ENCODE assay signal across 1 cellular context in the genomic region with DNA sequence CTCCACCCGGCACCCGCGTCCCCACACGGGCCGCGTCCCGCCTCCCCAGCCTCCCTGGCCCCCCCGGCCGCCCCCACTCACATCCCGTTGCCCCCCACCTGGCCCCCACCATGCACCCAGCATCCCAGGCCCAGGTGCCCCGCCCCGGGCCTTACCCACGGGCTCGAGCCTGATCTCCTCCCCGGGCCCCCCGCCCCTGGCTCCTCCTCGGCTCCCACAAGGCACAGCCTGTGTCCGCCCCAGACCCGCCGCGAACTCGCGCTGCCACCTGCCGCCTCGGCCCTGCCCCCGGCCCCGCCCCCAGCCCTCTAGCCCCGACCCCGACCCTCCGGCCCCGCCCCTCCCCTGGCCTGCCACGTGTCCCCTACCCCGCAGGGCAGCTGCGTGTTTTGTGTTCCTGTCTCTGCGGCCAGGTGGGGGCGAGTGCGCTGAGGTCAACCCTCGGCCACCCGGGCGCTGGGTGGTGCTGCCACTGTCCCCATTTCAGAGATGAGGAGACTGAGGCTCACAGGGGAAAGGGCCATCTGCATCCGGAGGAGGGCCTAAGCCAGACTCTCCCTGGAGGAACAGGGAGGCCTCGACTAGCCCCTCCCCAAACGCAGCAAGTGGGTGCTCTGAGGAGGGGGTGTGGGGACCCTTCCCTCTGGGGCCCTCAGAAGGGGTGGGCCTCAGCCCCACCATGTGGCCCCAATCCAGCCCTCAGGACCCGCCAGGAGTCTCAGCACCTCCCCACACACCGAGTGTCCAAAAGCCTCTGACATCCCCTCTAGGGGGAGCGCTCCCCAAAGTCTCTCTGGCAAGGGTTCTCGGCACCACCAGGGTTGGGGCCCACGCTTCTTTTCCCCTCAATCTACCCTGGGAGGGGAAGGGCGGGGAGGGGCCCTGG.
TF ChIP-seq lines count a peak whose summit lies in the region.

No MANE protein-coding gene starts in this region.

TF ChIP-seq in HepG2, 621 proteins besides CTCF, POLR2A, EP300 and RAD21 (continued from another document and continues in another):
- TF ChIP-seq SUZ12 (IDR thresholded peaks at IDR 0.05; ENCODE audit: low read depth, low read length) (no peak), ZNF563 (CRISPR knock-in tag; IDR thresholded peaks at IDR 0.05) (no peak), SCMH1 (CRISPR knock-in tag; IDR thresholded peaks at IDR 0.05; ENCODE audit: borderline replicate concordance) (no peak), ZSCAN25 (CRISPR knock-in tag; IDR thresholded peaks at IDR 0.05) (no peak; the same call in 1 of the 2 replicates), GFI1 (CRISPR knock-in tag; IDR thresholded peaks at IDR 0.05; ENCODE audit: borderline replicate concordance) (no peak), ZNF839 (CRISPR knock-in tag; IDR thresholded peaks at IDR 0.05; ENCODE audit: borderline replicate concordance) (no peak), ZNF468 (CRISPR knock-in tag; IDR thresholded peaks at IDR 0.05) (no peak), MLLT10 (CRISPR knock-in tag; IDR thresholded peaks at IDR 0.05) (no peak), ZNF605 (CRISPR knock-in tag; IDR thresholded peaks at IDR 0.05) (peak; percentile 46; the same call in 1 of the 2 replicates), NFYB (CRISPR knock-in tag; IDR thresholded peaks at IDR 0.05) (no peak), ZNF430 (CRISPR knock-in tag; IDR thresholded peaks at IDR 0.05) (no peak), ZNF562 (CRISPR knock-in tag; IDR thresholded peaks at IDR 0.05; ENCODE audit: borderline replicate concordance) (no peak), MIXL1 (CRISPR knock-in tag; IDR thresholded peaks at IDR 0.05) (no peak), ATF7-NPFF (CRISPR knock-in tag; IDR thresholded peaks at IDR 0.05; ENCODE audit: low read depth) (peak; percentile 35; the same call in 1 of the 2 replicates), MAFF (IDR thresholded peaks at IDR 0.05; ENCODE audit: low read depth, low read length) (no peak), ZNF790 (CRISPR knock-in tag; IDR thresholded peaks at IDR 0.05; ENCODE audit: borderline replicate concordance) (no peak), NFYC (CRISPR knock-in tag; IDR thresholded peaks at IDR 0.05) (no peak), YEATS2 (CRISPR knock-in tag; IDR thresholded peaks at IDR 0.05; ENCODE audit: borderline replicate concordance) (no peak), TBX2 (CRISPR knock-in tag; IDR thresholded peaks at IDR 0.05; ENCODE audit: borderline replicate concordance) (no peak), ZNF547 (CRISPR knock-in tag; IDR thresholded peaks at IDR 0.05) (no peak; the same call in 1 of the 2 replicates), ZNF124 (CRISPR knock-in tag; IDR thresholded peaks at IDR 0.05) (no peak; the same call in 1 of the 2 replicates), FLYWCH1 (CRISPR knock-in tag; IDR thresholded peaks at IDR 0.05) (no peak), ZFP62 (CRISPR knock-in tag; IDR thresholded peaks at IDR 0.05) (no peak), SPEN (CRISPR knock-in tag; IDR thresholded peaks at IDR 0.05; ENCODE audit: low read depth) (no peak), ZNF816 (CRISPR knock-in tag; IDR thresholded peaks at IDR 0.05; ENCODE audit: borderline replicate concordance) (no peak), MAF1 (CRISPR knock-in tag; IDR thresholded peaks at IDR 0.05; ENCODE audit: borderline replicate concordance) (no peak), ZNF564 (CRISPR knock-in tag; IDR thresholded peaks at IDR 0.05) (no peak), ZNF720 (CRISPR knock-in tag; IDR thresholded peaks at IDR 0.05) (no peak), SALL1 (CRISPR knock-in tag; IDR thresholded peaks at IDR 0.05) (peak; percentile 34; the same call in 1 of the 2 replicates), ZNF121 (CRISPR knock-in tag; IDR thresholded peaks at IDR 0.05) (no peak), ZC3H4 (CRISPR knock-in tag; IDR thresholded peaks at IDR 0.05; ENCODE audit: borderline replicate concordance) (no peak), FIP1L1 (IDR thresholded peaks at IDR 0.05; ENCODE audit: borderline replicate concordance, insufficient read depth, low read depth, low read length) (no peak)
- TF ChIP-seq, protein P1, sequence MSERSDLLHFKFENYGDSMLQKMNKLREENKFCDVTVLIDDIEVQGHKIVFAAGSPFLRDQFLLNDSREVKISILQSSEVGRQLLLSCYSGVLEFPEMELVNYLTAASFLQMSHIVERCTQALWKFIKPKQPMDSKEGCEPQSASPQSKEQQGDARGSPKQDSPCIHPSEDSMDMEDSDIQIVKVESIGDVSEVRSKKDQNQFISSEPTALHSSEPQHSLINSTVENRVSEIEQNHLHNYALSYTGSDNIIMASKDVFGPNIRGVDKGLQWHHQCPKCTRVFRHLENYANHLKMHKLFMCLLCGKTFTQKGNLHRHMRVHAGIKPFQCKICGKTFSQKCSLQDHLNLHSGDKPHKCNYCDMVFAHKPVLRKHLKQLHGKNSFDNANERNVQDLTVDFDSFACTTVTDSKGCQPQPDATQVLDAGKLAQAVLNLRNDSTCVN (CRISPR knock-in tag; IDR thresholded peaks at IDR 0.05; ENCODE audit: borderline replicate concordance), result no peak
- TF ChIP-seq, protein P2, sequence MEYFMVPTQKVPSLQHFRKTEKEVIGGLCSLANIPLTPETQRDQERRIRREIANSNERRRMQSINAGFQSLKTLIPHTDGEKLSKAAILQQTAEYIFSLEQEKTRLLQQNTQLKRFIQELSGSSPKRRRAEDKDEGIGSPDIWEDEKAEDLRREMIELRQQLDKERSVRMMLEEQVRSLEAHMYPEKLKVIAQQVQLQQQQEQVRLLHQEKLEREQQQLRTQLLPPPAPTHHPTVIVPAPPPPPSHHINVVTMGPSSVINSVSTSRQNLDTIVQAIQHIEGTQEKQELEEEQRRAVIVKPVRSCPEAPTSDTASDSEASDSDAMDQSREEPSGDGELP (IDR thresholded peaks at IDR 0.05; ENCODE audit: borderline replicate concordance, low read depth), result peak; percentile 39; the same call in 1 of the 2 replicates
- TF ChIP-seq, protein P3, sequence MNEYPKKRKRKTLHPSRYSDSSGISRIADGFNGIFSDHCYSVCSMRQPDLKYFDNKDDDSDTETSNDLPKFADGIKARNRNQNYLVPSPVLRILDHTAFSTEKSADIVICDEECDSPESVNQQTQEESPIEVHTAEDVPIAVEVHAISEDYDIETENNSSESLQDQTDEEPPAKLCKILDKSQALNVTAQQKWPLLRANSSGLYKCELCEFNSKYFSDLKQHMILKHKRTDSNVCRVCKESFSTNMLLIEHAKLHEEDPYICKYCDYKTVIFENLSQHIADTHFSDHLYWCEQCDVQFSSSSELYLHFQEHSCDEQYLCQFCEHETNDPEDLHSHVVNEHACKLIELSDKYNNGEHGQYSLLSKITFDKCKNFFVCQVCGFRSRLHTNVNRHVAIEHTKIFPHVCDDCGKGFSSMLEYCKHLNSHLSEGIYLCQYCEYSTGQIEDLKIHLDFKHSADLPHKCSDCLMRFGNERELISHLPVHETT (CRISPR knock-in tag; conservative IDR thresholded peaks at IDR 0.05), result no peak
- TF ChIP-seq, protein P4, sequence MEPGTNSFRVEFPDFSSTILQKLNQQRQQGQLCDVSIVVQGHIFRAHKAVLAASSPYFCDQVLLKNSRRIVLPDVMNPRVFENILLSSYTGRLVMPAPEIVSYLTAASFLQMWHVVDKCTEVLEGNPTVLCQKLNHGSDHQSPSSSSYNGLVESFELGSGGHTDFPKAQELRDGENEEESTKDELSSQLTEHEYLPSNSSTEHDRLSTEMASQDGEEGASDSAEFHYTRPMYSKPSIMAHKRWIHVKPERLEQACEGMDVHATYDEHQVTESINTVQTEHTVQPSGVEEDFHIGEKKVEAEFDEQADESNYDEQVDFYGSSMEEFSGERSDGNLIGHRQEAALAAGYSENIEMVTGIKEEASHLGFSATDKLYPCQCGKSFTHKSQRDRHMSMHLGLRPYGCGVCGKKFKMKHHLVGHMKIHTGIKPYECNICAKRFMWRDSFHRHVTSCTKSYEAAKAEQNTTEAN (CRISPR knock-in tag; conservative IDR thresholded peaks at IDR 0.05), result no peak
- TF ChIP-seq, protein P5, sequence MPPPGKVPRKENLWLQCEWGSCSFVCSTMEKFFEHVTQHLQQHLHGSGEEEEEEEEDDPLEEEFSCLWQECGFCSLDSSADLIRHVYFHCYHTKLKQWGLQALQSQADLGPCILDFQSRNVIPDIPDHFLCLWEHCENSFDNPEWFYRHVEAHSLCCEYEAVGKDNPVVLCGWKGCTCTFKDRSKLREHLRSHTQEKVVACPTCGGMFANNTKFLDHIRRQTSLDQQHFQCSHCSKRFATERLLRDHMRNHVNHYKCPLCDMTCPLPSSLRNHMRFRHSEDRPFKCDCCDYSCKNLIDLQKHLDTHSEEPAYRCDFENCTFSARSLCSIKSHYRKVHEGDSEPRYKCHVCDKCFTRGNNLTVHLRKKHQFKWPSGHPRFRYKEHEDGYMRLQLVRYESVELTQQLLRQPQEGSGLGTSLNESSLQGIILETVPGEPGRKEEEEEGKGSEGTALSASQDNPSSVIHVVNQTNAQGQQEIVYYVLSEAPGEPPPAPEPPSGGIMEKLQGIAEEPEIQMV (CRISPR knock-in tag; IDR thresholded peaks at IDR 0.05; ENCODE audit: low read depth), result no peak
- TF ChIP-seq, protein P6, sequence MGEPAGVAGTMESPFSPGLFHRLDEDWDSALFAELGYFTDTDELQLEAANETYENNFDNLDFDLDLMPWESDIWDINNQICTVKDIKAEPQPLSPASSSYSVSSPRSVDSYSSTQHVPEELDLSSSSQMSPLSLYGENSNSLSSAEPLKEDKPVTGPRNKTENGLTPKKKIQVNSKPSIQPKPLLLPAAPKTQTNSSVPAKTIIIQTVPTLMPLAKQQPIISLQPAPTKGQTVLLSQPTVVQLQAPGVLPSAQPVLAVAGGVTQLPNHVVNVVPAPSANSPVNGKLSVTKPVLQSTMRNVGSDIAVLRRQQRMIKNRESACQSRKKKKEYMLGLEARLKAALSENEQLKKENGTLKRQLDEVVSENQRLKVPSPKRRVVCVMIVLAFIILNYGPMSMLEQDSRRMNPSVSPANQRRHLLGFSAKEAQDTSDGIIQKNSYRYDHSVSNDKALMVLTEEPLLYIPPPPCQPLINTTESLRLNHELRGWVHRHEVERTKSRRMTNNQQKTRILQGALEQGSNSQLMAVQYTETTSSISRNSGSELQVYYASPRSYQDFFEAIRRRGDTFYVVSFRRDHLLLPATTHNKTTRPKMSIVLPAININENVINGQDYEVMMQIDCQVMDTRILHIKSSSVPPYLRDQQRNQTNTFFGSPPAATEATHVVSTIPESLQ (CRISPR knock-in tag; conservative IDR thresholded peaks at IDR 0.05), result no peak
- TF ChIP-seq, protein P7, sequence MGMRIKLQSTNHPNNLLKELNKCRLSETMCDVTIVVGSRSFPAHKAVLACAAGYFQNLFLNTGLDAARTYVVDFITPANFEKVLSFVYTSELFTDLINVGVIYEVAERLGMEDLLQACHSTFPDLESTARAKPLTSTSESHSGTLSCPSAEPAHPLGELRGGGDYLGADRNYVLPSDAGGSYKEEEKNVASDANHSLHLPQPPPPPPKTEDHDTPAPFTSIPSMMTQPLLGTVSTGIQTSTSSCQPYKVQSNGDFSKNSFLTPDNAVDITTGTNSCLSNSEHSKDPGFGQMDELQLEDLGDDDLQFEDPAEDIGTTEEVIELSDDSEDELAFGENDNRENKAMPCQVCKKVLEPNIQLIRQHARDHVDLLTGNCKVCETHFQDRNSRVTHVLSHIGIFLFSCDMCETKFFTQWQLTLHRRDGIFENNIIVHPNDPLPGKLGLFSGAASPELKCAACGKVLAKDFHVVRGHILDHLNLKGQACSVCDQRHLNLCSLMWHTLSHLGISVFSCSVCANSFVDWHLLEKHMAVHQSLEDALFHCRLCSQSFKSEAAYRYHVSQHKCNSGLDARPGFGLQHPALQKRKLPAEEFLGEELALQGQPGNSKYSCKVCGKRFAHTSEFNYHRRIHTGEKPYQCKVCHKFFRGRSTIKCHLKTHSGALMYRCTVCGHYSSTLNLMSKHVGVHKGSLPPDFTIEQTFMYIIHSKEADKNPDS (CRISPR knock-in tag; IDR thresholded peaks at IDR 0.05), result no peak
- TF ChIP-seq, protein P8, sequence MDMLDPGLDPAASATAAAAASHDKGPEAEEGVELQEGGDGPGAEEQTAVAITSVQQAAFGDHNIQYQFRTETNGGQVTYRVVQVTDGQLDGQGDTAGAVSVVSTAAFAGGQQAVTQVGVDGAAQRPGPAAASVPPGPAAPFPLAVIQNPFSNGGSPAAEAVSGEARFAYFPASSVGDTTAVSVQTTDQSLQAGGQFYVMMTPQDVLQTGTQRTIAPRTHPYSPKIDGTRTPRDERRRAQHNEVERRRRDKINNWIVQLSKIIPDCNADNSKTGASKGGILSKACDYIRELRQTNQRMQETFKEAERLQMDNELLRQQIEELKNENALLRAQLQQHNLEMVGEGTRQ (IDR thresholded peaks at IDR 0.05; ENCODE audit: low read depth, low read length), result no peak
- TF ChIP-seq, protein P8 (CRISPR knock-in tag; IDR thresholded peaks at IDR 0.05; ENCODE audit: borderline replicate concordance), result no peak
- TF ChIP-seq, protein P9, sequence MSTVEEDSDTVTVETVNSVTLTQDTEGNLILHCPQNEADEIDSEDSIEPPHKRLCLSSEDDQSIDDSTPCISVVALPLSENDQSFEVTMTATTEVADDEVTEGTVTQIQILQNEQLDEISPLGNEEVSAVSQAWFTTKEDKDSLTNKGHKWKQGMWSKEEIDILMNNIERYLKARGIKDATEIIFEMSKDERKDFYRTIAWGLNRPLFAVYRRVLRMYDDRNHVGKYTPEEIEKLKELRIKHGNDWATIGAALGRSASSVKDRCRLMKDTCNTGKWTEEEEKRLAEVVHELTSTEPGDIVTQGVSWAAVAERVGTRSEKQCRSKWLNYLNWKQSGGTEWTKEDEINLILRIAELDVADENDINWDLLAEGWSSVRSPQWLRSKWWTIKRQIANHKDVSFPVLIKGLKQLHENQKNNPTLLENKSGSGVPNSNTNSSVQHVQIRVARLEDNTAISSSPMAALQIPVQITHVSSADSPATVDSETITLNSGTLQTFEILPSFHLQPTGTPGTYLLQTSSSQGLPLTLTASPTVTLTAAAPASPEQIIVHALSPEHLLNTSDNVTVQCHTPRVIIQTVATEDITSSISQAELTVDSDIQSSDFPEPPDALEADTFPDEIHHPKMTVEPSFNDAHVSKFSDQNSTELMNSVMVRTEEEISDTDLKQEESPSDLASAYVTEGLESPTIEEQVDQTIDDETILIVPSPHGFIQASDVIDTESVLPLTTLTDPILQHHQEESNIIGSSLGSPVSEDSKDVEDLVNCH (CRISPR knock-in tag; IDR thresholded peaks at IDR 0.05), result no peak
